Comparison of ENCODE assay signal across 17 cellular contexts in the genomic region with DNA sequence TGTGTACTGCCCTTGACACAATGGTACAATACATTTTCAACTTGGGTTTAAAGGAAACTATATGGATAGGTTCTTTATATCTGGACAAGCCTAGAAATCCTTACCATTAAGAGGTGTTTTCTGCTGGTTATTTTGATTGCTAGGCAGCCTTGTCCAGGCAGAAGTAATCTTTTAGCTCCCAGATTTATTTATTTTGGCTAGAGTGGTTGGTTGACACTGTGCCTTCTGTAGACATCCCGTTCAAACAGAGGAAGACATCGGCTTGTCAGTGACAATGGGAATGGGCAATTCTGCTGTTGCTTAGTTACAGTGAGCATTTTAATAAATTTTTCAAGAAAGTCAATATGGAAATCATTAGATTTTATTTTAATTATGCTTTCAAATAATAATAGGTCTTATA.
"Had no signal": no experiment of that assay in that cellular context is flagged by ENCODE, and none has a peak within 500 bp of the region (broad histone marks: within the 10 kb centered on the region; RNA-seq: fewer than 3 reads in every experiment).

No MANE protein-coding gene starts in this region.

- H3K4me1 ChIP-seq: adrenal gland, left lung had no signal

- H3K36me3 ChIP-seq: WERI-Rb-1 had no signal

- H3K27me3 ChIP-seq: adrenal gland, heart right ventricle, left lung had no signal

- DNase-seq: activated CD4-positive, alpha-beta T cell treated with anti-CD3 and anti-CD28 coated beads for 36 hours; activated CD8-positive, alpha-beta memory T cell treated with anti-CD3 and anti-CD28 coated beads for 24 hours; activated naive CD4-positive, alpha-beta T cell treated with anti-CD3 and anti-CD28 coated beads, Interleukin-2, amount 10 ng/mL, durations not matched to agents 7 days and 5 days; adrenal gland; endodermal cell; foreskin fibroblast; heart right ventricle; islet precursor cell; left lung; mesenchymal stem cell; retina; small intestine; T-helper 9 cell; WERI-Rb-1 had no signal

- H3K4me3 Mint-ChIP-seq: activated CD4-positive, alpha-beta T cell treated with anti-CD3 and anti-CD28 coated beads for 36 hours; activated naive CD4-positive, alpha-beta T cell treated with anti-CD3 and anti-CD28 coated beads, Interleukin-2, amount 10 ng/mL, durations not matched to agents 7 days and 5 days; central memory CD8-positive, alpha-beta T cell; endodermal cell; neural crest cell had no signal

- H3K27me3 Mint-ChIP-seq: activated CD4-positive, alpha-beta T cell treated with anti-CD3 and anti-CD28 coated beads for 36 hours; activated naive CD4-positive, alpha-beta T cell treated with anti-CD3 and anti-CD28 coated beads, Interleukin-2, amount 10 ng/mL, durations not matched to agents 7 days and 5 days; central memory CD8-positive, alpha-beta T cell had no signal

- H3K4me3 ChIP-seq: adrenal gland, heart right ventricle, left lung had no signal

- H3K9me3 Mint-ChIP-seq: activated naive CD4-positive, alpha-beta T cell treated with anti-CD3 and anti-CD28 coated beads, Interleukin-2, amount 10 ng/mL, durations not matched to agents 7 days and 5 days; activated T-helper 2 cell treated with anti-CD3 and anti-CD28 coated beads, Interferon-gamma antibody, Interleukin-2, Interleukin-4, amounts not matched to agents 10 μg/mL and 5 μg/mL and 100 μg/mL, durations not matched to agents 14 hours and 24 hours and 36 hours; central memory CD8-positive, alpha-beta T cell; endodermal cell; neural crest cell had no signal

- H3K9me3 ChIP-seq: adrenal gland, heart right ventricle, left lung had no signal

- H3K27ac Mint-ChIP-seq: activated CD4-positive, alpha-beta T cell treated with anti-CD3 and anti-CD28 coated beads for 36 hours; activated naive CD4-positive, alpha-beta T cell treated with anti-CD3 and anti-CD28 coated beads, Interleukin-2, amount 10 ng/mL, durations not matched to agents 7 days and 5 days; activated T-helper 2 cell treated with anti-CD3 and anti-CD28 coated beads, Interferon-gamma antibody, Interleukin-2, Interleukin-4, amounts not matched to agents 10 μg/mL and 5 μg/mL and 100 μg/mL, durations not matched to agents 14 hours and 24 hours and 36 hours; endodermal cell had no signal

- H3K4me1 Mint-ChIP-seq: activated naive CD4-positive, alpha-beta T cell treated with anti-CD3 and anti-CD28 coated beads, Interleukin-2, amount 10 ng/mL, durations not matched to agents 7 days and 5 days had no signal

- FAIRE-seq: small intestine had no signal

- H3K27ac ChIP-seq: adrenal gland, heart right ventricle, left lung, WERI-Rb-1 had no signal

- ATAC-seq: activated CD4-positive, alpha-beta T cell treated with anti-CD3 and anti-CD28 coated beads for 36 hours; heart right ventricle; left lung had no signal
